Comparison of ENCODE assay signal across 21 cellular contexts in the genomic region with DNA sequence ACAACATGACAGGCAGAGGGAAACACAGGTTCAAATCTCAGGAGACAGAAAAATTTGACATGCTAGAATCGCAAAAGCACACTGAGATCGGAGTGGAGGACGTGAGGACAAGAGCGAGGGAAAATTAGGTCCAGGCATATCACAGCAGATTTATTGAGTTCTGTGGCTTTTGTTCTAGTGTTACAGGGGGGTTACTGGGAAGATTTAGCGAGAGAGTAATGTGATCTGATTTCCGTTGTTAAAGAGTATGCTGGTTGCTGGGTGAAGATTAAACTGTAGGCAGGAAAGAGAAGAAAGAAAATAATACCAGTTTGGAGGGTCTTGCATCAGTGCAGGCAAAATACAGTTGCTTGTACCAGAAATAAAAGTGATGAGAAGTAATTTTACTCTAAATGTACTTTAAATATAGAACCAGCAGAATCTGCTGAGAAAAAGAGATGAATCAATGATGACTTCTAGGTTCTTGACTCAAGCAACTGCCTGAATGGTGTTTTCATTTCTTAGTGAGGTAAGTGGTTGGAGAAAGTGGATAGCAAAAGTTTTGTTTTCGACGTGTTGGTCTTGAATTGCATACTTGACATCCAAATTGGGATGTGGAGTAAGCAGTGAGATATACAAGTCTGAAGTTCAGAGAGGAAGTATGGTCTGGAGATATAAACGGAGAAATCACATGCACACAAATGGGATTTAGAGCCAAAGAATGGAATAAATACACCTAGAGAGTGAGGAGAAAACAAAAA. TPM values are rescaled to one million over a fixed set of nuclear protein-coding genes. Genes with fewer than 3 reads are reported as not detected.
DNase-seq lines count a peak whose midpoint lies in the region; TF ChIP-seq lines count a peak whose summit lies in the region.
"Had no signal": no experiment of that assay in that cellular context is flagged by ENCODE, and none has a peak within 500 bp of the region (broad histone marks: within the 10 kb centered on the region; RNA-seq: fewer than 3 reads in every experiment).

No MANE protein-coding gene starts in this region.

- DNase-seq in AG10803 (ENCODE audit: low read depth) (peak; percentile 42), M059J (ENCODE audit: low read depth) (peak; percentile 9), adipocyte (ENCODE audit: low read depth) (peak; percentile 20), iris pigment epithelial cell (ENCODE audit: low read depth) (peak; percentile 70), NCI-H187 treated with DMSO at 0.1 percent for 48 hours (lab: John Stamatoyannopoulos, UW) (no peak), retina (no peak), NCI-H1694 treated with DMSO at 0.1 percent for 48 hours (lab: John Stamatoyannopoulos, UW) (no peak), glutamatergic neuron (no peak)
- DNase-seq: CD8-positive, alpha-beta memory T cell; DMS53; EL; KG1; NCI-H1417; NCI-H2029; NCI-H510A; NCI-H748 treated with DMSO at 0.1 percent for 48 hours; PC-9; SW 1271 had no signal

- H3K27ac Mint-ChIP-seq in glutamatergic neuron (ENCODE audit: unreplicated experiment): no peak overlapping the region
- H3K27ac Mint-ChIP-seq: CD8-positive, alpha-beta memory T cell had no signal

- peaks cover 3% of the 10 kb centered on the region for H3K4me1 Mint-ChIP-seq in glutamatergic neuron (ENCODE audit: low read depth, unreplicated experiment)
- H3K4me1 Mint-ChIP-seq: CD8-positive, alpha-beta memory T cell had no signal

- no peak for TF ChIP-seq CTCF in AG10803 (conservative IDR thresholded peaks at IDR 0.05; ENCODE audit: low read length)
- TF ChIP-seq CTCF in glutamatergic neuron (IDR thresholded peaks at IDR 0.05; ENCODE audit: partially characterized antibody, unreplicated experiment): no peak

- no peaks in the 10 kb centered on the region for H3K36me3 ChIP-seq in adipocyte (ENCODE audit: control insufficient read depth, insufficient read depth, low read length, severe bottlenecking)
- H3K36me3 ChIP-seq: BLaER1 treated with 17β-estradiol and CSF1 and Interleukin-3, amounts not matched to agents 10 nM and 100 nM; SJCRH30 had no signal

- H3K9me3 Mint-ChIP-seq in glutamatergic neuron (ENCODE audit: unreplicated experiment): no peaks in the 10 kb centered on the region

- H3K36me3 Mint-ChIP-seq in glutamatergic neuron (ENCODE audit: unreplicated experiment): peaks cover under 1% of the 10 kb centered on the region
- H3K36me3 Mint-ChIP-seq: CD8-positive, alpha-beta memory T cell had no signal

- H3K27me3 ChIP-seq in adipocyte (replicated peaks; ENCODE audit: control insufficient read depth, insufficient read depth, low read length): no peaks in the 10 kb centered on the region
- H3K27me3 ChIP-seq: BLaER1 treated with 17β-estradiol and CSF1 and Interleukin-3, amounts not matched to agents 10 nM and 100 nM; SJCRH30 had no signal

- no peak overlapping the region for H3K9ac ChIP-seq in adipocyte (ENCODE audit: low read length)
- H3K9ac ChIP-seq: BLaER1 treated with 17β-estradiol and CSF1 and Interleukin-3, amounts not matched to agents 10 nM and 100 nM had no signal

- H3K4me3 Mint-ChIP-seq in glutamatergic neuron (ENCODE audit: unreplicated experiment): no peak overlapping the region
- H3K4me3 Mint-ChIP-seq: CD8-positive, alpha-beta memory T cell had no signal

- H3K4me1 ChIP-seq in adipocyte (ENCODE audit: control insufficient read depth, insufficient read depth, low read length): peaks cover 15% of the 10 kb centered on the region
- H3K4me1 ChIP-seq: BLaER1 treated with 17β-estradiol and CSF1 and Interleukin-3, amounts not matched to agents 10 nM and 100 nM had no signal

- H3K4me3 ChIP-seq in AG10803 (ENCODE audit: low read length) (no peak overlapping the region), adipocyte (ENCODE audit: low read length) (no peak overlapping the region)
- H3K4me3 ChIP-seq: BLaER1 treated with 17β-estradiol and CSF1 and Interleukin-3, amounts not matched to agents 10 nM and 100 nM; GM12878; PC-9; SJCRH30 had no signal

- no peaks in the 10 kb centered on the region for H3K27me3 Mint-ChIP-seq in glutamatergic neuron (ENCODE audit: unreplicated experiment)

- no peaks in the 10 kb centered on the region for H3K9me3 ChIP-seq in adipocyte (ENCODE audit: control insufficient read depth, low read length)
- H3K9me3 ChIP-seq: SJCRH30 had no signal

RNA-seq across cellular contexts. Expression of a gene that starts 35.7 kb away (rescaled TPM):
- total RNA-seq in M059J (2014; rRNA removed; shearing (Covaris generic)): 56.9 and 69.2 TPM in 2 replicates
- 61.0 TPM for total RNA-seq in glutamatergic neuron (ENCODE audit: unreplicated experiment)

Comparison
In these comparisons a context has a peak if more than half of its experiments do, and no peak if none do; other contexts are left out.
1. DNase-seq: peak in AG10803 (single experiment), M059J (single experiment), adipocyte (single experiment) and iris pigment epithelial cell (single experiment); none in NCI-H187 treated with DMSO at 0.1 percent for 48 hours (single experiment), retina (single experiment), NCI-H1694 treated with DMSO at 0.1 percent for 48 hours (single experiment) and glutamatergic neuron (single experiment).